ENCODE assay signal across 3 cellular contexts in the genomic region with DNA sequence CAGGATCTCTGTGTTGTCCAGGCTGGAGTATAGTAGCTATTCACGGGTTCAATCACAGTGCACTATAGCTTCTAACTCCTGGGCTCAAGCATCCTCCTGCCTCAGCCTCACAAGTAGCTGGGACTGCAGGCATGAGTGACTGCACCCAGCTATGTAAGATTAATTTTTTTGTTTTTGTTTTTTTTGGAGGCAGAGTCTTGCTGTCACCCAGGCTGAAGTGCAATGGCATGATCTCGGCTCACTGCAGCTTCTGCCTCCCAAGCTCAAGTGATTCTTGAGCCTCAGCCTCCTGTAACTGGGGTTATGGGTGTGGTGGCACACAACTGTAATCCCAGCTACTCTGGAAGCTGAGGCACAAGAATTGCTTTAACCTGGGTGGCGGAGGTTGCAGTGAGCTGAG.
TF ChIP-seq lines count a peak whose summit lies in the region.

No MANE protein-coding gene starts in this region.

TF ChIP-seq in HepG2, 621 proteins besides CTCF, POLR2A, EP300 and RAD21:
- TF ChIP-seq ZNF614 (CRISPR knock-in tag; IDR thresholded peaks at IDR 0.05; ENCODE audit: borderline replicate concordance) (no peak), HNF1B (CRISPR knock-in tag; IDR thresholded peaks at IDR 0.05) (0 out of 2 replicates have a peak, but pooled peaks have one; percentile 25)
TF ChIP-seq in HepG2: peak in this region for 1.

TF ChIP-seq in IMR-90, 13 proteins besides CTCF, POLR2A, EP300 and RAD21:
- TF ChIP-seq CHD1 (IDR thresholded peaks at IDR 0.05; ENCODE audit: low read depth, low read length) (no peak), NFE2L2 (IDR thresholded peaks at IDR 0.05; ENCODE audit: low read depth, low read length) (no peak), FOS (IDR thresholded peaks at IDR 0.05; ENCODE audit: low read depth, low read length) (no peak), MAFK (IDR thresholded peaks at IDR 0.05; ENCODE audit: low read depth, low read length) (no peak), SMC3 (IDR thresholded peaks at IDR 0.05; ENCODE audit: low read depth, low read length) (no peak), USF2 (IDR thresholded peaks at IDR 0.05; ENCODE audit: low read depth, low read length) (no peak), RCOR1 (IDR thresholded peaks at IDR 0.05; ENCODE audit: insufficient replicate concordance, low read length) (no peak), MXI1 (IDR thresholded peaks at IDR 0.05; ENCODE audit: borderline replicate concordance, low read depth, low read length) (no peak), BHLHE40 (IDR thresholded peaks at IDR 0.05; ENCODE audit: low read depth, low read length) (no peak), RFX5 (IDR thresholded peaks at IDR 0.05; ENCODE audit: low read depth, low read length) (no peak), CEBPB (IDR thresholded peaks at IDR 0.05; ENCODE audit: low read depth, low read length) (no peak), MAZ (IDR thresholded peaks at IDR 0.05; ENCODE audit: borderline replicate concordance, low read depth, low read length) (no peak)
- TF ChIP-seq, protein P1, sequence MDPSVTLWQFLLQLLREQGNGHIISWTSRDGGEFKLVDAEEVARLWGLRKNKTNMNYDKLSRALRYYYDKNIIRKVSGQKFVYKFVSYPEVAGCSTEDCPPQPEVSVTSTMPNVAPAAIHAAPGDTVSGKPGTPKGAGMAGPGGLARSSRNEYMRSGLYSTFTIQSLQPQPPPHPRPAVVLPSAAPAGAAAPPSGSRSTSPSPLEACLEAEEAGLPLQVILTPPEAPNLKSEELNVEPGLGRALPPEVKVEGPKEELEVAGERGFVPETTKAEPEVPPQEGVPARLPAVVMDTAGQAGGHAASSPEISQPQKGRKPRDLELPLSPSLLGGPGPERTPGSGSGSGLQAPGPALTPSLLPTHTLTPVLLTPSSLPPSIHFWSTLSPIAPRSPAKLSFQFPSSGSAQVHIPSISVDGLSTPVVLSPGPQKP (IDR thresholded peaks at IDR 0.05; ENCODE audit: borderline replicate concordance, low read depth, low read length), result no peak

TF ChIP-seq in K562, 482 proteins besides CTCF, POLR2A, EP300 and RAD21:
- TF ChIP-seq ZBTB11 (CRISPR knock-in tag; IDR thresholded peaks at IDR 0.05) (peak in 1 of 3 experiments; percentile 86; a peak in 2 of 6 replicates), HMGN3 (IDR thresholded peaks at IDR 0.05; ENCODE audit: borderline replicate concordance, extremely low read depth, insufficient read length, low read depth, low read length) (no peak)
